In genomic region chr17:78708510-78708973, GRCh38 we compare ENCODE assay signal across 8 cellular contexts.
DNase-seq lines count a peak whose midpoint lies in the region; ATAC-seq and TF ChIP-seq lines count a peak whose summit lies in the region.

No MANE protein-coding gene starts in this region.

- no peak overlapping the region for H3K27ac ChIP-seq in ascending aorta

- peak overlapping the region; percentile 52 for H3K4me3 Mint-ChIP-seq in T-helper 1 cell treated with Interleukin-12 subunit alpha and Interleukin-12 subunit beta and Interleukin-4 antibody, amounts not matched to agents 30 μg/mL and 1 μg/mL, for 36 hours

- H3K27ac Mint-ChIP-seq in T-helper 1 cell treated with Interleukin-12 subunit alpha and Interleukin-12 subunit beta and Interleukin-4 antibody, amounts not matched to agents 30 μg/mL and 1 μg/mL, for 36 hours = peak overlapping the region; percentile 79

- no peaks in the 10 kb centered on the region for H3K27me3 Mint-ChIP-seq in T-helper 1 cell treated with Interleukin-12 subunit alpha and Interleukin-12 subunit beta and Interleukin-4 antibody, amounts not matched to agents 30 μg/mL and 1 μg/mL, for 36 hours (ENCODE audit: low read depth)

- no peaks in the 10 kb centered on the region for H3K9me3 ChIP-seq in ascending aorta

- peaks cover 4 to 12% of the 10 kb centered on the region in 2 donors for H3K36me3 ChIP-seq in ascending aorta

- DNase-seq in Ammon's horn (ENCODE audit: low spot score) (peak; percentile 93), NCI-H1436 treated with DMSO at 0.1 percent for 48 hours (lab: John Stamatoyannopoulos, UW) (peak; percentile 42), ascending aorta (ENCODE audit: low spot score in 2 of 2) (peak in 1 of 2 donors; percentile 72), hepatic stellate cell (ENCODE audit: low spot score) (peak; percentile 87), sciatic nerve (ENCODE audit: low spot score) (peak; percentile 80)

- H3K4me1 Mint-ChIP-seq in T-helper 1 cell treated with Interleukin-12 subunit alpha and Interleukin-12 subunit beta and Interleukin-4 antibody, amounts not matched to agents 30 μg/mL and 1 μg/mL, for 36 hours (ENCODE audit: low read depth) = peaks cover 47% of the 10 kb centered on the region

- peaks cover 33% of the 10 kb centered on the region for H3K36me3 Mint-ChIP-seq in T-helper 1 cell treated with Interleukin-12 subunit alpha and Interleukin-12 subunit beta and Interleukin-4 antibody, amounts not matched to agents 30 μg/mL and 1 μg/mL, for 36 hours (ENCODE audit: low read depth)

- no peak overlapping the region for H3K4me3 ChIP-seq in ascending aorta

- peaks cover 0 to 2% of the 10 kb centered on the region in 2 donors for H3K4me1 ChIP-seq in ascending aorta

- intact Hi-C loops in ascending aorta (cut with DNase I) = loop anchor here (1.0 kb wide), 1 partner anchor 211 kb away; no protein-coding TSS in a partner anchor
- intact Hi-C loops in sciatic nerve (cut with DNase I) = loop anchor here (10.0 kb wide), 1 partner anchor 214 kb away; no protein-coding TSS in a partner anchor

- ATAC-seq in GM19351 (IDR thresholded peaks at IDR 0.05; ENCODE audit: unreplicated experiment) (peak; percentile 28), sciatic nerve (peak; percentile 92), GM21367 (IDR thresholded peaks at IDR 0.05; ENCODE audit: unreplicated experiment) (no peak)

- no peaks in the 10 kb centered on the region for H3K27me3 ChIP-seq in ascending aorta

- TF ChIP-seq CTCF in ascending aorta (IDR thresholded peaks at IDR 0.05) = peak; percentile 56 to 83 (median 81)

- H3K9me3 Mint-ChIP-seq in T-helper 1 cell treated with Interleukin-12 subunit alpha and Interleukin-12 subunit beta and Interleukin-4 antibody, amounts not matched to agents 30 μg/mL and 1 μg/mL, for 36 hours = no peaks in the 10 kb centered on the region
